Comparison of ENCODE assay signal across 13 cellular contexts in genomic region chr6:11650297-11650696, GRCh38.
A peak's percentile ranks its signal among the peaks of the same experiment; 100 is the strongest.
DNase-seq lines count a peak whose midpoint lies in the region; ATAC-seq, FAIRE-seq and TF ChIP-seq lines count a peak whose summit lies in the region.
"Had no signal": no experiment of that assay in that cellular context is flagged by ENCODE, and none has a peak within 500 bp of the region (broad histone marks: within the 10 kb centered on the region; RNA-seq: fewer than 3 reads in every experiment).

No MANE protein-coding gene starts in this region.

- peak; percentile 16 for ATAC-seq in lung (ENCODE audit: insufficient read depth, low FRiP score)
- ATAC-seq in HG03378 (IDR thresholded peaks at IDR 0.05; ENCODE audit: unreplicated experiment) = no peak
- ATAC-seq: foreskin keratinocyte; stimulated activated memory B cell treated with anti-CD40 and anti-IgM and Interleukin-4, amounts not matched to agents 10 μg/mL and 1 μg/mL and 100 μg/mL, for 72 hours had no signal

- no peaks in the 10 kb centered on the region for H3K9me3 ChIP-seq in lung (ENCODE audit: control insufficient read depth in 2 of 2, insufficient read depth in 1 of 2, low read length in 1 of 2)
- H3K9me3 ChIP-seq in small intestine (ENCODE audit: control insufficient read depth, low read depth) = no peaks in the 10 kb centered on the region

- no peak for FAIRE-seq in small intestine (lab: Jason Lieb, UNC)
- FAIRE-seq: D721Med had no signal

- H3K27ac ChIP-seq in lung (ENCODE audit: low read depth in 1 of 2, low read length in 1 of 2) (peak overlapping the region in 1 of 2 donors; percentile 20), small intestine (ENCODE audit: low read depth in 1 of 2, low read length in 1 of 2) (peak overlapping the region in 1 of 2 donors; percentile 71)
- H3K27ac ChIP-seq: foreskin keratinocyte had no signal

- peaks cover 0 to 3% of the 10 kb centered on the region in 2 donors for H3K4me1 ChIP-seq in lung (ENCODE audit: control insufficient read depth in 2 of 2, insufficient read depth in 2 of 2, low read length in 2 of 2)
- H3K4me1 ChIP-seq in small intestine (ENCODE audit: control insufficient read depth in 2 of 2, insufficient read depth in 1 of 2, low read depth in 1 of 2, low read length in 1 of 2) = no peaks in the 10 kb centered on the region

- H3K4me3 ChIP-seq in epithelial cell of esophagus (ENCODE audit: low read length) (no peak overlapping the region), lung (no peak overlapping the region), small intestine (ENCODE audit: low read depth in 1 of 2, low read length in 2 of 2) (no peak overlapping the region)

- peak; percentile 37 for DNase-seq in COR-L47 (lab: John Stamatoyannopoulos, UW)
- peak; percentile 79 for DNase-seq in NCI-H226
- DNase-seq in epithelial cell of esophagus (ENCODE audit: low read depth) = peak; percentile 30
- DNase-seq in lung (ENCODE audit: low spot score) = no peak
- no peak for DNase-seq in GDM1 (lab: John Stamatoyannopoulos, UW)
- DNase-seq in small intestine = no peak
- DNase-seq in NCI-H146 (lab: John Stamatoyannopoulos, UW) = no peak
- DNase-seq: NCI-H1930, T-helper 1 cell had no signal

- H3K36me3 ChIP-seq in lung (ENCODE audit: control insufficient read depth in 2 of 2, insufficient read depth in 2 of 2, low read length in 2 of 2) (no peaks in the 10 kb centered on the region), small intestine (ENCODE audit: control insufficient read depth in 2 of 2, insufficient read depth in 2 of 2, low read length in 2 of 2) (no peaks in the 10 kb centered on the region)

- H3K27me3 ChIP-seq in lung (ENCODE audit: control insufficient read depth, insufficient read depth) (no peaks in the 10 kb centered on the region), small intestine (ENCODE audit: control insufficient read depth in 2 of 2, insufficient read depth in 2 of 2, low read length in 2 of 2) (no peaks in the 10 kb centered on the region)
- H3K27me3 ChIP-seq: foreskin keratinocyte had no signal

- 63 to 76% methylated on average over 5 of the region's 5 CpGs for WGBS in lung, 2 donors
- WGBS in small intestine, 3 donors = 71 to 98% (median 93%) methylated on average over 5 of the region's 5 CpGs

- TF ChIP-seq CTCF in epithelial cell of esophagus (IDR thresholded peaks at IDR 0.05; ENCODE audit: insufficient read depth, low read depth, low read length, missing control alignments) = no peak
- no peak for TF ChIP-seq CTCF in lung (IDR thresholded peaks at IDR 0.05; ENCODE audit: control extremely low read depth, extremely low read depth)

Comparison
In these comparisons a context has a peak if more than half of its experiments do, and no peak if none do; other contexts are left out.
1. DNase-seq: peak in COR-L47 (single experiment), NCI-H226 (single experiment) and epithelial cell of esophagus (single experiment); none in lung (single experiment), GDM1 (single experiment), small intestine (single experiment) and NCI-H146 (single experiment).